ENCODE assay signal across 22 cellular contexts in genomic region chr7:35823440-35823839, GRCh38. TPM values are rescaled to one million over a fixed set of nuclear protein-coding genes. Genes with fewer than 3 reads are reported as not detected.
A peak's percentile ranks its signal among the peaks of the same experiment; 100 is the strongest.
DNase-seq lines count a peak whose midpoint lies in the region; ATAC-seq, FAIRE-seq and TF ChIP-seq lines count a peak whose summit lies in the region.
"Had no signal": no experiment of that assay in that cellular context is flagged by ENCODE, and none has a peak within 500 bp of the region (broad histone marks: within the 10 kb centered on the region; RNA-seq: fewer than 3 reads in every experiment).

No MANE protein-coding gene starts in this region.

- H3K27ac Mint-ChIP-seq in activated naive CD8-positive, alpha-beta T cell: peak overlapping the region; percentile 30
- H3K27ac Mint-ChIP-seq in activated naive CD8-positive, alpha-beta T cell treated with anti-CD3 and anti-CD28 coated beads for 36 hours: no peak overlapping the region
- H3K27ac Mint-ChIP-seq in stimulated activated effector memory CD8-positive, alpha-beta T cell treated with anti-CD3 and anti-CD28 coated beads, Interleukin-12 subunit alpha, Interleukin-12 subunit beta, amount 100 ng/mL, for 72 hours: no peak overlapping the region
- H3K27ac Mint-ChIP-seq: activated naive CD8-positive, alpha-beta T cell treated with anti-CD3 and anti-CD28 coated beads, Interleukin-2, amount 50 U/mL, for 24 hours had no signal

- POLR2A ChIA-PET in GM10248 (lab: Yijun Ruan, JAX): no interaction called here

- ATAC-seq in stimulated activated effector memory CD8-positive, alpha-beta T cell treated with anti-CD3 and anti-CD28 coated beads, Interleukin-12 subunit alpha, Interleukin-12 subunit beta, amount 100 ng/mL, for 72 hours: peak; percentile 34
- no peak for ATAC-seq in GM19467 (IDR thresholded peaks at IDR 0.05; ENCODE audit: unreplicated experiment)
- ATAC-seq: activated naive CD8-positive, alpha-beta T cell treated with anti-CD3 and anti-CD28 coated beads, Interleukin-2, amount 50 U/mL, for 24 hours; body of pancreas; naive thymus-derived CD4-positive, alpha-beta T cell; sciatic nerve; SK-N-SH treated with all-trans-retinoic acid at 6 μM for 48 hours had no signal

- peak; percentile 92 for FAIRE-seq in H54 (lab: Jason Lieb, UNC)
- FAIRE-seq: kidney had no signal

- peaks cover 15% of the 10 kb centered on the region for H3K9me3 Mint-ChIP-seq in activated naive CD8-positive, alpha-beta T cell (ENCODE audit: low read depth)
- peaks cover 25% of the 10 kb centered on the region for H3K9me3 Mint-ChIP-seq in activated naive CD8-positive, alpha-beta T cell treated with anti-CD3 and anti-CD28 coated beads for 36 hours
- H3K9me3 Mint-ChIP-seq in stimulated activated effector memory CD8-positive, alpha-beta T cell treated with anti-CD3 and anti-CD28 coated beads, Interleukin-12 subunit alpha, Interleukin-12 subunit beta, amount 100 ng/mL, for 72 hours: no peaks in the 10 kb centered on the region

- no peaks in the 10 kb centered on the region for H3K27me3 Mint-ChIP-seq in activated naive CD8-positive, alpha-beta T cell
- no peaks in the 10 kb centered on the region for H3K27me3 Mint-ChIP-seq in activated naive CD8-positive, alpha-beta T cell treated with anti-CD3 and anti-CD28 coated beads for 36 hours
- H3K27me3 Mint-ChIP-seq: activated naive CD8-positive, alpha-beta T cell treated with anti-CD3 and anti-CD28 coated beads, Interleukin-2, amount 50 U/mL, for 24 hours; naive thymus-derived CD4-positive, alpha-beta T cell had no signal

- no peak for TF ChIP-seq POLR2A in H54 (IDR thresholded peaks at IDR 0.05; ENCODE audit: low read depth, low read length)

- no peak for DNase-seq in activated naive CD8-positive, alpha-beta T cell treated with anti-CD3 and anti-CD28 coated beads for 36 hours
- DNase-seq in H54 (ENCODE audit: insufficient read length, low spot score): no peak
- no peak for DNase-seq in epithelial cell of prostate (ENCODE audit: low read depth, low spot score)
- no peak for DNase-seq in stimulated activated effector memory CD8-positive, alpha-beta T cell treated with anti-CD3 and anti-CD28 coated beads, Interleukin-12 subunit alpha, Interleukin-12 subunit beta, amount 100 ng/mL, for 72 hours (ENCODE audit: low spot score in 2 of 2)
- DNase-seq in GM10248 (ENCODE audit: extremely low spot score): no peak
- DNase-seq in HuH-7 (ENCODE audit: low spot score): no peak
- DNase-seq: activated naive CD8-positive, alpha-beta T cell treated with anti-CD3 and anti-CD28 coated beads, Interleukin-2, amount 50 U/mL, for 24 hours; activated T-cell treated with anti-CD3 and anti-CD28 coated beads, Interleukin-2, amount 50 U/mL, for 48 hours; body of pancreas; DMS53; effector memory CD4-positive, alpha-beta T cell; GDM1; KG1; kidney; naive thymus-derived CD4-positive, alpha-beta T cell; NCI-H146; NCI-H526; testis had no signal

- peaks cover 50% of the 10 kb centered on the region for H3K4me1 Mint-ChIP-seq in activated naive CD8-positive, alpha-beta T cell (ENCODE audit: low read depth)
- H3K4me1 Mint-ChIP-seq in activated naive CD8-positive, alpha-beta T cell treated with anti-CD3 and anti-CD28 coated beads for 36 hours: peaks cover 42% of the 10 kb centered on the region
- H3K4me1 Mint-ChIP-seq in stimulated activated effector memory CD8-positive, alpha-beta T cell treated with anti-CD3 and anti-CD28 coated beads, Interleukin-12 subunit alpha, Interleukin-12 subunit beta, amount 100 ng/mL, for 72 hours: peaks cover 33% of the 10 kb centered on the region

- CTCF ChIA-PET in GM10248 (lab: Yijun Ruan, JAX): interaction anchor here (0.9 to 1.1 kb wide), 2 partner anchors 11 to 14 kb away, joined by 3 read pairs; no protein-coding TSS in a partner anchor

- no peak for TF ChIP-seq CTCF in GM10248 (IDR thresholded peaks at IDR 0.05; ENCODE audit: control extremely low read depth, extremely low read depth, low read depth, missing control alignments)

- peak overlapping the region; percentile 1 for H3K4me3 Mint-ChIP-seq in activated naive CD8-positive, alpha-beta T cell
- H3K4me3 Mint-ChIP-seq in activated naive CD8-positive, alpha-beta T cell treated with anti-CD3 and anti-CD28 coated beads for 36 hours: no peak overlapping the region
- H3K4me3 Mint-ChIP-seq in stimulated activated effector memory CD8-positive, alpha-beta T cell treated with anti-CD3 and anti-CD28 coated beads, Interleukin-12 subunit alpha, Interleukin-12 subunit beta, amount 100 ng/mL, for 72 hours: no peak overlapping the region
- H3K4me3 Mint-ChIP-seq: activated naive CD8-positive, alpha-beta T cell treated with anti-CD3 and anti-CD28 coated beads, Interleukin-2, amount 50 U/mL, for 24 hours had no signal

- H3K27ac ChIP-seq in epithelial cell of prostate: peak overlapping the region; percentile 39
- H3K27ac ChIP-seq: body of pancreas had no signal

- H3K36me3 Mint-ChIP-seq in activated naive CD8-positive, alpha-beta T cell: peaks cover 12% of the 10 kb centered on the region
- H3K36me3 Mint-ChIP-seq in activated naive CD8-positive, alpha-beta T cell treated with anti-CD3 and anti-CD28 coated beads for 36 hours: peaks cover 35% of the 10 kb centered on the region
- peaks cover 12% of the 10 kb centered on the region for H3K36me3 Mint-ChIP-seq in stimulated activated effector memory CD8-positive, alpha-beta T cell treated with anti-CD3 and anti-CD28 coated beads, Interleukin-12 subunit alpha, Interleukin-12 subunit beta, amount 100 ng/mL, for 72 hours

RNA-seq across cellular contexts. Expression of gene SEPTIN7, which starts 22.6 kb away (rescaled TPM):
- 100 to 1,000 TPM; 245 to 256 TPM for total RNA-seq in activated naive CD8-positive, alpha-beta T cell treated with anti-CD3 and anti-CD28 coated beads for 36 hours
